ENCODE assay signal across 1 cellular context in genomic region chr9:6015278-6016157, GRCh38.
A peak's percentile ranks its signal among the peaks of the same experiment; 100 is the strongest.
TF ChIP-seq lines count a peak whose summit lies in the region.

RANBP6 (minus strand) TSS chr9:6015624; CDS start chr9:6015607, 17 bp downstream.

TF ChIP-seq in GM12878, 131 proteins besides CTCF, POLR2A, EP300 and RAD21 (continued from another document and continues in another):
- TF ChIP-seq ZNF217 (IDR thresholded peaks at IDR 0.05) = no peak
- no peak for TF ChIP-seq BCL3 (IDR thresholded peaks at IDR 0.05; ENCODE audit: borderline replicate concordance, insufficient read depth, low read depth, low read length, poor library complexity, severe bottlenecking)
- TF ChIP-seq ZSCAN29 (IDR thresholded peaks at IDR 0.05) = no peak
- peak; percentile 88; the same call in 1 of the 2 replicates for TF ChIP-seq RB1 (IDR thresholded peaks at IDR 0.05; ENCODE audit: borderline replicate concordance)
- TF ChIP-seq, protein P1, sequence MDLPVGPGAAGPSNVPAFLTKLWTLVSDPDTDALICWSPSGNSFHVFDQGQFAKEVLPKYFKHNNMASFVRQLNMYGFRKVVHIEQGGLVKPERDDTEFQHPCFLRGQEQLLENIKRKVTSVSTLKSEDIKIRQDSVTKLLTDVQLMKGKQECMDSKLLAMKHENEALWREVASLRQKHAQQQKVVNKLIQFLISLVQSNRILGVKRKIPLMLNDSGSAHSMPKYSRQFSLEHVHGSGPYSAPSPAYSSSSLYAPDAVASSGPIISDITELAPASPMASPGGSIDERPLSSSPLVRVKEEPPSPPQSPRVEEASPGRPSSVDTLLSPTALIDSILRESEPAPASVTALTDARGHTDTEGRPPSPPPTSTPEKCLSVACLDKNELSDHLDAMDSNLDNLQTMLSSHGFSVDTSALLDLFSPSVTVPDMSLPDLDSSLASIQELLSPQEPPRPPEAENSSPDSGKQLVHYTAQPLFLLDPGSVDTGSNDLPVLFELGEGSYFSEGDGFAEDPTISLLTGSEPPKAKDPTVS (IDR thresholded peaks at IDR 0.05; ENCODE audit: low read depth, low read length) = 0 out of 2 replicates have a peak, but pooled peaks have one; percentile 34
- TF ChIP-seq TARDBP (IDR thresholded peaks at IDR 0.05; ENCODE audit: borderline replicate concordance) = peak; percentile 92
- no peak for TF ChIP-seq HDAC6 (IDR thresholded peaks at IDR 0.05; ENCODE audit: unreplicated experiment)
- TF ChIP-seq SIN3A (IDR thresholded peaks at IDR 0.05; ENCODE audit: low read depth, low read length) = peak; percentile 67; the same call in 1 of the 2 replicates
- TF ChIP-seq DPF2 (IDR thresholded peaks at IDR 0.05) = no peak
- TF ChIP-seq FOXK2 (IDR thresholded peaks at IDR 0.05) = no peak
- TF ChIP-seq CEBPB (IDR thresholded peaks at IDR 0.05; ENCODE audit: borderline replicate concordance in 1 of 2, low read depth in 2 of 2, low read length in 2 of 2) = no peak
- TF ChIP-seq STAT3 (IDR thresholded peaks at IDR 0.05; ENCODE audit: low read depth, low read length) = no peak
- TF ChIP-seq POLR2AphosphoS2 (IDR thresholded peaks at IDR 0.05; ENCODE audit: low read depth, low read length) = 0 out of 2 replicates have a peak, but pooled peaks have one; percentile 34
- TF ChIP-seq EZH2 (IDR thresholded peaks at IDR 0.05; ENCODE audit: borderline replicate concordance, control insufficient read depth, low read depth, low read length) = no peak
- TF ChIP-seq BACH1 (IDR thresholded peaks at IDR 0.05; ENCODE audit: borderline replicate concordance) = no peak; the same call in 1 of the 2 replicates
- no peak for TF ChIP-seq RFX5 (IDR thresholded peaks at IDR 0.05; ENCODE audit: low read depth, low read length)
- TF ChIP-seq NBN (IDR thresholded peaks at IDR 0.05) = peak; percentile 98
- TF ChIP-seq CREM (IDR thresholded peaks at IDR 0.05; ENCODE audit: low read depth) = peak; percentile 100
- TF ChIP-seq CEBPZ (IDR thresholded peaks at IDR 0.05; ENCODE audit: low read depth, low read length) = no peak
- peak; percentile 93 for TF ChIP-seq CBFB (IDR thresholded peaks at IDR 0.05; ENCODE audit: low read depth)
- no peak for TF ChIP-seq CHD1 (IDR thresholded peaks at IDR 0.05; ENCODE audit: low read depth, low read length)
- TF ChIP-seq RBBP5 (conservative IDR thresholded peaks at IDR 0.05) = no peak
- TF ChIP-seq ZNF384 (IDR thresholded peaks at IDR 0.05; ENCODE audit: borderline replicate concordance, low read depth, low read length) = peak; percentile 24; the same call in 1 of the 2 replicates
- TF ChIP-seq SUZ12 (IDR thresholded peaks at IDR 0.05; ENCODE audit: unreplicated experiment) = no peak
- no peak for TF ChIP-seq TCF7 (IDR thresholded peaks at IDR 0.05; ENCODE audit: borderline replicate concordance)
- no peak for TF ChIP-seq ZNF207 (IDR thresholded peaks at IDR 0.05; ENCODE audit: borderline replicate concordance)
- TF ChIP-seq RELA (IDR thresholded peaks at IDR 0.05; ENCODE audit: borderline replicate concordance, partially characterized antibody) = no peak
- 0 out of 2 replicates have a peak, but pooled peaks have one; percentile 41 for TF ChIP-seq TCF12 (IDR thresholded peaks at IDR 0.05; ENCODE audit: low read depth, low read length)
- no peak for TF ChIP-seq JUND (IDR thresholded peaks at IDR 0.05; ENCODE audit: low read depth, low read length)
- TF ChIP-seq SREBF1 (IDR thresholded peaks at IDR 0.05; ENCODE audit: low read length) = no peak
- TF ChIP-seq POU2F2 (IDR thresholded peaks at IDR 0.05; ENCODE audit: borderline replicate concordance, low read depth, low read length) = peak; percentile 51; the same call in 2 of the 3 replicates
- TF ChIP-seq CBX3 (IDR thresholded peaks at IDR 0.05; ENCODE audit: borderline replicate concordance, low read depth) = no peak
- TF ChIP-seq MTA2 (IDR thresholded peaks at IDR 0.05; ENCODE audit: low read depth) = no peak
- TF ChIP-seq, protein P2, sequence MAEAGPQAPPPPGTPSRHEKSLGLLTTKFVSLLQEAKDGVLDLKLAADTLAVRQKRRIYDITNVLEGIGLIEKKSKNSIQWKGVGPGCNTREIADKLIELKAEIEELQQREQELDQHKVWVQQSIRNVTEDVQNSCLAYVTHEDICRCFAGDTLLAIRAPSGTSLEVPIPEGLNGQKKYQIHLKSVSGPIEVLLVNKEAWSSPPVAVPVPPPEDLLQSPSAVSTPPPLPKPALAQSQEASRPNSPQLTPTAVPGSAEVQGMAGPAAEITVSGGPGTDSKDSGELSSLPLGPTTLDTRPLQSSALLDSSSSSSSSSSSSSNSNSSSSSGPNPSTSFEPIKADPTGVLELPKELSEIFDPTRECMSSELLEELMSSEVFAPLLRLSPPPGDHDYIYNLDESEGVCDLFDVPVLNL (IDR thresholded peaks at IDR 0.05; ENCODE audit: low read depth, low read length) = no peak
- peak; percentile 70 for TF ChIP-seq KLF5 (IDR thresholded peaks at IDR 0.05; ENCODE audit: partially characterized antibody)
- TF ChIP-seq HDGF (IDR thresholded peaks at IDR 0.05) = no peak
- no peak; the same call in 1 of the 2 replicates for TF ChIP-seq STAT1 (conservative IDR thresholded peaks at IDR 0.05)
- no peak for TF ChIP-seq EED (IDR thresholded peaks at IDR 0.05; ENCODE audit: low read depth)
- no peak; the same call in 1 of the 2 replicates for TF ChIP-seq ASH2L (IDR thresholded peaks at IDR 0.05; ENCODE audit: borderline replicate concordance, low read depth)
- no peak for TF ChIP-seq NFYA (IDR thresholded peaks at IDR 0.05; ENCODE audit: borderline replicate concordance, low read depth, low read length)
- TF ChIP-seq REST (IDR thresholded peaks at IDR 0.05; ENCODE audit: low read depth, low read length) = no peak
- no peak; the same call in 1 of the 2 replicates for TF ChIP-seq MAX (IDR thresholded peaks at IDR 0.05; ENCODE audit: low read depth, low read length)
- TF ChIP-seq CHD4 (IDR thresholded peaks at IDR 0.05) = no peak
- TF ChIP-seq MEF2A (IDR thresholded peaks at IDR 0.05; ENCODE audit: insufficient read depth, low read depth, low read length) = 0 out of 2 replicates have a peak, but pooled peaks have one; percentile 54
- TF ChIP-seq ESRRA (IDR thresholded peaks at IDR 0.05; ENCODE audit: low read length) = no peak
- no peak for TF ChIP-seq NR2C2 (IDR thresholded peaks at IDR 0.05; ENCODE audit: borderline replicate concordance, control insufficient read depth, insufficient read length, low read depth)
- TF ChIP-seq ZBED1 (IDR thresholded peaks at IDR 0.05; ENCODE audit: borderline replicate concordance) = 0 out of 2 replicates have a peak, but pooled peaks have one; percentile 57
- no peak for TF ChIP-seq BCL11A (IDR thresholded peaks at IDR 0.05; ENCODE audit: low read depth, low read length)
- no peak for TF ChIP-seq ZZZ3 (IDR thresholded peaks at IDR 0.05; ENCODE audit: control insufficient read depth, insufficient read length, low read depth)
- TF ChIP-seq PML (IDR thresholded peaks at IDR 0.05; ENCODE audit: low read length) = peak; percentile 94
- no peak for TF ChIP-seq SMARCA5 (IDR thresholded peaks at IDR 0.05)
- TF ChIP-seq FOS (IDR thresholded peaks at IDR 0.05; ENCODE audit: borderline replicate concordance, extremely low read depth, insufficient read length) = no peak
- TF ChIP-seq TCF3 (IDR thresholded peaks at IDR 0.05; ENCODE audit: borderline replicate concordance, insufficient read depth, low read depth, low read length) = no peak
- no peak for TF ChIP-seq WRNIP1 (IDR thresholded peaks at IDR 0.05; ENCODE audit: borderline replicate concordance, low read depth, low read length)
- peak; percentile 81; the same call in 1 of the 2 replicates for TF ChIP-seq PAX8 (IDR thresholded peaks at IDR 0.05)
- TF ChIP-seq ZNF622 (IDR thresholded peaks at IDR 0.05) = no peak
- TF ChIP-seq EGR1 (IDR thresholded peaks at IDR 0.05; ENCODE audit: borderline replicate concordance in 1 of 2, low read depth in 2 of 2, low read length in 2 of 2) = 0 out of 3 replicates have a peak, but pooled peaks of 1 of the 2 experiments have one; percentile 29
- TF ChIP-seq, protein P3, sequence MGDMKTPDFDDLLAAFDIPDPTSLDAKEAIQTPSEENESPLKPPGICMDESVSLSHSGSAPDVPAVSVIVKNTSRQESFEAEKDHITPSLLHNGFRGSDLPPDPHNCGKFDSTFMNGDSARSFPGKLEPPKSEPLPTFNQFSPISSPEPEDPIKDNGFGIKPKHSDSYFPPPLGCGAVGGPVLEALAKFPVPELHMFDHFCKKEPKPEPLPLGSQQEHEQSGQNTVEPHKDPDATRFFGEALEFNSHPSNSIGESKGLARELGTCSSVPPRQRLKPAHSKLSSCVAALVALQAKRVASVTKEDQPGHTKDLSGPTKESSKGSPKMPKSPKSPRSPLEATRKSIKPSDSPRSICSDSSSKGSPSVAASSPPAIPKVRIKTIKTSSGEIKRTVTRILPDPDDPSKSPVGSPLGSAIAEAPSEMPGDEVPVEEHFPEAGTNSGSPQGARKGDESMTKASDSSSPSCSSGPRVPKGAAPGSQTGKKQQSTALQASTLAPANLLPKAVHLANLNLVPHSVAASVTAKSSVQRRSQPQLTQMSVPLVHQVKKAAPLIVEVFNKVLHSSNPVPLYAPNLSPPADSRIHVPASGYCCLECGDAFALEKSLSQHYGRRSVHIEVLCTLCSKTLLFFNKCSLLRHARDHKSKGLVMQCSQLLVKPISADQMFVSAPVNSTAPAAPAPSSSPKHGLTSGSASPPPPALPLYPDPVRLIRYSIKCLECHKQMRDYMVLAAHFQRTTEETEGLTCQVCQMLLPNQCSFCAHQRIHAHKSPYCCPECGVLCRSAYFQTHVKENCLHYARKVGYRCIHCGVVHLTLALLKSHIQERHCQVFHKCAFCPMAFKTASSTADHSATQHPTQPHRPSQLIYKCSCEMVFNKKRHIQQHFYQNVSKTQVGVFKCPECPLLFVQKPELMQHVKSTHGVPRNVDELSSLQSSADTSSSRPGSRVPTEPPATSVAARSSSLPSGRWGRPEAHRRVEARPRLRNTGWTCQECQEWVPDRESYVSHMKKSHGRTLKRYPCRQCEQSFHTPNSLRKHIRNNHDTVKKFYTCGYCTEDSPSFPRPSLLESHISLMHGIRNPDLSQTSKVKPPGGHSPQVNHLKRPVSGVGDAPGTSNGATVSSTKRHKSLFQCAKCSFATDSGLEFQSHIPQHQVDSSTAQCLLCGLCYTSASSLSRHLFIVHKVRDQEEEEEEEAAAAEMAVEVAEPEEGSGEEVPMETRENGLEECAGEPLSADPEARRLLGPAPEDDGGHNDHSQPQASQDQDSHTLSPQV (IDR thresholded peaks at IDR 0.05) = peak; percentile 78; the same call in 1 of the 2 replicates
- peak; percentile 64 to 96; a peak in 3 of 4 replicates for TF ChIP-seq SRF (IDR thresholded peaks at IDR 0.05; ENCODE audit: low read depth in 2 of 2, low read length in 2 of 2)
